In genomic region chr10:100293067-100293466, GRCh38 we compare ENCODE assay signal across 22 cellular contexts. TPM values are rescaled to one million over a fixed set of nuclear protein-coding genes. Genes with fewer than 3 reads are reported as not detected.
A peak's percentile ranks its signal among the peaks of the same experiment; 100 is the strongest.
DNase-seq lines count a peak whose midpoint lies in the region; ATAC-seq, FAIRE-seq and TF ChIP-seq lines count a peak whose summit lies in the region.
"Had no signal": no experiment of that assay in that cellular context is flagged by ENCODE, and none has a peak within 500 bp of the region (broad histone marks: within the 10 kb centered on the region; RNA-seq: fewer than 3 reads in every experiment).

No MANE protein-coding gene starts in this region.

- ATAC-seq in GM23338 = no peak
- ATAC-seq: CD8-positive, alpha-beta T cell; GM12878 had no signal

- H3K18ac ChIP-seq in neuronal stem cell (ENCODE audit: low read length) = no peak overlapping the region

- no peak for TF ChIP-seq EP300 in Ishikawa (IDR thresholded peaks at IDR 0.05; ENCODE audit: borderline replicate concordance)

- no peaks in the 10 kb centered on the region for H3K27me3 ChIP-seq in GM23338 (ENCODE audit: insufficient read depth)
- peaks cover 0 to 77% (median 0%) of the 10 kb centered on the region in 3 experiments for H3K27me3 ChIP-seq in neuronal stem cell (ENCODE audit: control insufficient read depth in 3 of 3, insufficient read depth in 3 of 3, low read depth in 1 of 3, low read length in 3 of 3)

- H3K79me1 ChIP-seq in neuronal stem cell (ENCODE audit: low read depth, low read length) = no peaks in the 10 kb centered on the region

- no peaks in the 10 kb centered on the region for H3F3A ChIP-seq in GM23338 (replicated peaks; ENCODE audit: low read depth)

- DNase-seq in GM23338 (ENCODE audit: low spot score) (no peak), neuronal stem cell (ENCODE audit: low spot score) (no peak), RCC 7860 (ENCODE audit: low spot score) (no peak), NCI-H510A treated with DMSO at 0.1 percent for 48 hours (lab: John Stamatoyannopoulos, UW) (no peak)
- DNase-seq in activated naive CD8-positive, alpha-beta T cell treated with anti-CD3 and anti-CD28 coated beads for 36 hours = no peak
- DNase-seq: Caco-2; CD4-positive, CD25-positive, alpha-beta regulatory T cell; CD8-positive, alpha-beta T cell; DMS153; DND-41; GOT3; HFFc6 had no signal

- H3K36me3 Mint-ChIP-seq in GM23338 (ENCODE audit: low read depth) = no peaks in the 10 kb centered on the region; the same call in 2 of the 3 replicates
- no peaks in the 10 kb centered on the region for H3K36me3 Mint-ChIP-seq in activated naive CD8-positive, alpha-beta T cell treated with anti-CD3 and anti-CD28 coated beads for 36 hours
- H3K36me3 Mint-ChIP-seq: CD4-positive, CD25-positive, alpha-beta regulatory T cell; CD8-positive, alpha-beta T cell had no signal

- H3K9me3 Mint-ChIP-seq in GM23338 = no peaks in the 10 kb centered on the region; the same call in 1 of the 3 replicates
- H3K9me3 Mint-ChIP-seq in activated naive CD8-positive, alpha-beta T cell treated with anti-CD3 and anti-CD28 coated beads for 36 hours = no peaks in the 10 kb centered on the region
- H3K9me3 Mint-ChIP-seq: CD8-positive, alpha-beta T cell; HFFc6 had no signal

- WGBS in neuronal stem cell (ENCODE audit: extremely low coverage in 2 of 2, insufficient read length in 2 of 2, insufficient replicate concordance in 1 of 2), 2 donors = no CpG with 5 or more reads among the region's 1 CpG

- H2BK120ac ChIP-seq in neuronal stem cell (ENCODE audit: low read depth, low read length) = no peak overlapping the region

- no peak overlapping the region for H3K4me3 Mint-ChIP-seq in GM23338
- no peak overlapping the region for H3K4me3 Mint-ChIP-seq in activated naive CD8-positive, alpha-beta T cell treated with anti-CD3 and anti-CD28 coated beads for 36 hours
- H3K4me3 Mint-ChIP-seq: CD4-positive, CD25-positive, alpha-beta regulatory T cell; CD8-positive, alpha-beta T cell; HFFc6 had no signal

- no peak overlapping the region for H4K8ac ChIP-seq in neuronal stem cell (ENCODE audit: low read depth, low read length)

- no peak overlapping the region for H3K4me3 ChIP-seq in GM23338
- H3K4me3 ChIP-seq in neuronal stem cell (ENCODE audit: low read length in 2 of 2) = no peak overlapping the region
- H3K4me3 ChIP-seq: GM12878, HAP-1 had no signal

- no peak overlapping the region for H3K23ac ChIP-seq in neuronal stem cell (ENCODE audit: low read depth, low read length, poor library complexity)

- no peak for TF ChIP-seq CTCF in GM23338 (conservative IDR thresholded peaks at IDR 0.05; ENCODE audit: low read depth in 2 of 2)

- H3K4me2 ChIP-seq in GM23338 (no peak overlapping the region), neuronal stem cell (ENCODE audit: insufficient read depth, low read length, poor library complexity, severe bottlenecking) (no peak overlapping the region)

- H4K91ac ChIP-seq in neuronal stem cell (ENCODE audit: low read depth, low read length, poor library complexity) = no peak overlapping the region

- no peaks in the 10 kb centered on the region for H3K27me3 Mint-ChIP-seq in GM23338 (ENCODE audit: insufficient read depth, low read depth, poor library complexity)
- peaks cover 23% of the 10 kb centered on the region for H3K27me3 Mint-ChIP-seq in activated naive CD8-positive, alpha-beta T cell treated with anti-CD3 and anti-CD28 coated beads for 36 hours

- H3K36me3 ChIP-seq in GM23338 (ENCODE audit: insufficient read depth) (no peaks in the 10 kb centered on the region), neuronal stem cell (replicated peaks in 1 of 2; ENCODE audit: control insufficient read depth in 2 of 2, insufficient read depth in 2 of 2, low read length in 2 of 2) (no peaks in the 10 kb centered on the region)
- H3K36me3 ChIP-seq: HAP-1 had no signal

- no peak for TF ChIP-seq RAD21 in Ishikawa (IDR thresholded peaks at IDR 0.05; ENCODE audit: low read depth)

- H2AK5ac ChIP-seq in neuronal stem cell (ENCODE audit: low read depth, low read length) = no peak overlapping the region

- H3K79me2 ChIP-seq in GM23338 (replicated peaks; ENCODE audit: insufficient read depth) = no peaks in the 10 kb centered on the region

- H3K4me1 Mint-ChIP-seq in GM23338 = peaks cover 17% of the 10 kb centered on the region
- H3K4me1 Mint-ChIP-seq in activated naive CD8-positive, alpha-beta T cell treated with anti-CD3 and anti-CD28 coated beads for 36 hours = no peaks in the 10 kb centered on the region
- H3K4me1 Mint-ChIP-seq: CD4-positive, CD25-positive, alpha-beta regulatory T cell had no signal

- H3K4ac ChIP-seq in neuronal stem cell (ENCODE audit: low read length) = no peak overlapping the region

- no peak overlapping the region for H3K27ac Mint-ChIP-seq in GM23338
- no peak overlapping the region for H3K27ac Mint-ChIP-seq in activated naive CD8-positive, alpha-beta T cell treated with anti-CD3 and anti-CD28 coated beads for 36 hours
- H3K27ac Mint-ChIP-seq: CD4-positive, CD25-positive, alpha-beta regulatory T cell; CD8-positive, alpha-beta T cell; HFFc6 had no signal

- H3K9me2 ChIP-seq in GM23338 (ENCODE audit: insufficient read depth) = 0 out of 2 replicates have a peak, but pooled peaks cover 11% of the 10 kb centered on the region

- H3K4me1 ChIP-seq in GM23338 (ENCODE audit: insufficient read depth) (peaks cover 4% of the 10 kb centered on the region; the same call in 1 of the 2 replicates), neuronal stem cell (ENCODE audit: control insufficient read depth in 2 of 2, insufficient read depth in 1 of 2, low read depth in 1 of 2, low read length in 2 of 2) (no peaks in the 10 kb centered on the region)
- H3K4me1 ChIP-seq: Caco-2, HAP-1 had no signal

- H3K27ac ChIP-seq in GM23338 (ENCODE audit: low read depth) (no peak overlapping the region), neuronal stem cell (replicated peaks; ENCODE audit: low read length) (no peak overlapping the region)
- H3K27ac ChIP-seq: C4-2B had no signal

- no peak overlapping the region for H2BK12ac ChIP-seq in neuronal stem cell (ENCODE audit: low read length)

- no peak for FAIRE-seq in RCC 7860 (lab: Jason Lieb, UNC)
- FAIRE-seq: G401.6, GM12878, GM19239, H54 had no signal

- H3K9ac ChIP-seq in neuronal stem cell (ENCODE audit: low read depth, low read length, poor library complexity) = peak overlapping the region; percentile 2

- no peak overlapping the region for H3K14ac ChIP-seq in neuronal stem cell (ENCODE audit: low read length)

- peak overlapping the region; percentile 28; the same call in 1 of the 2 replicates for H2AFZ ChIP-seq in GM23338
- H2AFZ ChIP-seq in neuronal stem cell (ENCODE audit: low read length) = no peak overlapping the region

- H4K20me1 ChIP-seq in GM23338 (replicated peaks; ENCODE audit: insufficient read depth) = no peaks in the 10 kb centered on the region

- no peaks in the 10 kb centered on the region for H3K9me3 ChIP-seq in neuronal stem cell (replicated peaks in 1 of 2; ENCODE audit: control insufficient read depth in 2 of 2, insufficient read depth in 1 of 2, low read depth in 1 of 2, low read length in 2 of 2)
- H3K9me3 ChIP-seq: Caco-2, HAP-1 had no signal

- H2BK15ac ChIP-seq in neuronal stem cell (ENCODE audit: low read length) = no peak overlapping the region

- no peak overlapping the region for H2BK5ac ChIP-seq in neuronal stem cell (ENCODE audit: low read length)

TF ChIP-seq in GM23338, 12 proteins besides CTCF, POLR2A, EP300 and RAD21 (continues in another document):
- TF ChIP-seq POLR2AphosphoS5 (IDR thresholded peaks at IDR 0.05; ENCODE audit: low read depth) (no peak), NANOG (IDR thresholded peaks at IDR 0.05; ENCODE audit: borderline replicate concordance) (no peak)

TF ChIP-seq in Ishikawa, 13 proteins besides CTCF, POLR2A, EP300 and RAD21 (continues in another document):
- peak; percentile 40; the same call in 1 of the 2 replicates for TF ChIP-seq CEBPB (IDR thresholded peaks at IDR 0.05)

RNA-seq across cellular contexts. Expression of gene BLOC1S2, which starts 6.6 kb away (rescaled TPM):
- total RNA-seq in GM23338 (2014; rRNA removed; shearing (Covaris generic)) = 68.4 and 72.8 TPM in 2 replicates
- 69.0 and 69.6 TPM in 2 replicates for polyA plus RNA-seq in GM23338 (2016; fragmentation: Nextera tagmentation; extraction: Ambion mirVana)
- 52.9 TPM for polyA plus RNA-seq in neuronal stem cell (2013, experiment 1 of 2)
- polyA plus RNA-seq in neuronal stem cell (2013, experiment 2 of 2) = 52.4 TPM
- total RNA-seq in activated naive CD8-positive, alpha-beta T cell treated with anti-CD3 and anti-CD28 coated beads for 36 hours = 10 to 100 TPM; 57.1 to 62.6 TPM

RNA-seq across cellular contexts. Expression of gene CWF19L1, which starts 25.6 kb away (rescaled TPM):
- 32.3 and 34.4 TPM in 2 replicates for total RNA-seq in GM23338 (2014; rRNA removed; shearing (Covaris generic))
- 12.8 and 15.8 TPM in 2 replicates for polyA plus RNA-seq in GM23338 (2016; fragmentation: Nextera tagmentation; extraction: Ambion mirVana)
- polyA plus RNA-seq in neuronal stem cell (2013, experiment 1 of 2) = 15.5 TPM
- 14.3 TPM for polyA plus RNA-seq in neuronal stem cell (2013, experiment 2 of 2)
- 10 to 100 TPM; 53.6 to 55.0 TPM for total RNA-seq in activated naive CD8-positive, alpha-beta T cell treated with anti-CD3 and anti-CD28 coated beads for 36 hours

RNA-seq across cellular contexts. Expression of gene PKD2L1, which starts 37.0 kb away (rescaled TPM):
- not detected in 2 replicates for total RNA-seq in GM23338 (2014; rRNA removed; shearing (Covaris generic))
- not detected in 2 replicates for polyA plus RNA-seq in GM23338 (2016; fragmentation: Nextera tagmentation; extraction: Ambion mirVana)
- polyA plus RNA-seq in neuronal stem cell (2013, experiment 1 of 2) = 0.01 TPM
- polyA plus RNA-seq in neuronal stem cell (2013, experiment 2 of 2) = 0.10 TPM
- total RNA-seq in activated naive CD8-positive, alpha-beta T cell treated with anti-CD3 and anti-CD28 coated beads for 36 hours = not detected
- total RNA-seq: A172; A673; Caco-2; CD4-positive, CD25-positive, alpha-beta regulatory T cell; HFFc6 had no signal
- polyA plus RNA-seq: BJ; CD4-positive, CD25-positive, alpha-beta regulatory T cell had no signal

RNA-seq across cellular contexts. Expression of gene SCD, which starts 54.0 kb away (rescaled TPM):
- total RNA-seq in GM23338 (2014; rRNA removed; shearing (Covaris generic)) = 781 and 816 TPM in 2 replicates
- polyA plus RNA-seq in GM23338 (2016; fragmentation: Nextera tagmentation; extraction: Ambion mirVana) = 325 and 338 TPM in 2 replicates
- polyA plus RNA-seq in neuronal stem cell (2013, experiment 1 of 2) = 373 TPM
- 380 TPM for polyA plus RNA-seq in neuronal stem cell (2013, experiment 2 of 2)
- 100 to 1,000 TPM; 231 to 232 TPM for total RNA-seq in activated naive CD8-positive, alpha-beta T cell treated with anti-CD3 and anti-CD28 coated beads for 36 hours
